ENCODE assay signal across 29 cellular contexts in the genomic region with DNA sequence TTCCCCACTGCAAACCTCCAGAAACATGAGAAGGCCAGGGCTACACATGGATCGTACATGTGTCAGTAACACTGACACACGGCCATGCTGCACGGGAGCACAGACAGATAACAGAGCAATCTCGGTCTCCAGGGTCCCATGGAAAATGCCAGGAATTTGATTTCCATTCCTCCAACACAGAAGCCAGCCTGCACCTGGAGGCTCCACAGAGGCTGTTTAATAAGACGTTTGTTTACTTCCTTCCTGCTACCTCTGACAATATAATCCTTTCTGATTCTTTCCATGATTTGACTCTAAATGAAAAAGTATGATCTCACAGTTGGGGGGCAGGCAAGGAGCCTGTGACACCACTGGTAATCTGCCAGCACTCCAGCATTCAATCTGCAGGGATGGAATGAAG.
DNase-seq lines count a peak whose midpoint lies in the region; ATAC-seq, FAIRE-seq and TF ChIP-seq lines count a peak whose summit lies in the region.
"Had no signal": no experiment of that assay in that cellular context is flagged by ENCODE, and none has a peak within 500 bp of the region (broad histone marks: within the 10 kb centered on the region; RNA-seq: fewer than 3 reads in every experiment).

No MANE protein-coding gene starts in this region.

- no peak for TF ChIP-seq EP300 in H1 (IDR thresholded peaks at IDR 0.05; ENCODE audit: borderline replicate concordance in 1 of 2, low read depth in 2 of 2, low read length in 2 of 2)

- no peak overlapping the region for H2BK20ac ChIP-seq in H1 (ENCODE audit: low read length)

- H2BK5ac ChIP-seq in H1 (ENCODE audit: low read depth, low read length): 0 out of 2 replicates have a peak overlapping the region, but pooled peaks have one; percentile 44

- H3K27me3 Mint-ChIP-seq in nephron progenitor cell (ENCODE audit: low read depth, poor library complexity): no peaks in the 10 kb centered on the region

- H3K18ac ChIP-seq in H1 (ENCODE audit: extremely low read depth, low read length): no peak overlapping the region

- H2BK120ac ChIP-seq in H1 (replicated peaks; ENCODE audit: low read depth, low read length): no peak overlapping the region

- H3K4me1 ChIP-seq in H1 (replicated peaks in 1 of 4; ENCODE audit: control insufficient read depth in 3 of 4, insufficient read depth in 4 of 4, low read length in 3 of 4): peaks cover 0 to 7% (median 5%) of the 10 kb centered on the region in 4 experiments; a peak in 4 of 7 replicates

- no peak overlapping the region for H3K4ac ChIP-seq in H1 (replicated peaks; ENCODE audit: insufficient read length, low read depth, low read length)

- no peaks in the 10 kb centered on the region for H3K23me2 ChIP-seq in H1 (ENCODE audit: low read depth, low read length)

- H3K36me3 Mint-ChIP-seq in nephron progenitor cell (ENCODE audit: low read depth): peaks cover 94% of the 10 kb centered on the region
- H3K36me3 Mint-ChIP-seq: CD8-positive, alpha-beta memory T cell had no signal

- no peak overlapping the region for H3K23ac ChIP-seq in H1 (ENCODE audit: insufficient read length)

- ATAC-seq in HG03442 (IDR thresholded peaks at IDR 0.05; ENCODE audit: unreplicated experiment): no peak
- ATAC-seq: HepG2, K562, PC-3 had no signal

- H4K20me1 ChIP-seq in H1 (replicated peaks in 1 of 2; ENCODE audit: control insufficient read depth in 1 of 2, insufficient read depth in 2 of 2, low read length in 2 of 2): no peaks in the 10 kb centered on the region

- DNase-seq in NCI-H345 (lab: John Stamatoyannopoulos, UW) (peak; percentile 15), NCI-H345 treated with DMSO at 0.1 percent for 48 hours (lab: John Stamatoyannopoulos, UW; ENCODE audit: unreplicated experiment) (no peak), H1 (ENCODE audit: low read depth in 1 of 2, low spot score in 2 of 2) (no peak), nephron progenitor cell (no peak), A172 (ENCODE audit: low spot score) (no peak), NCI-H187 (lab: John Stamatoyannopoulos, UW) (no peak), germinal center (ENCODE audit: low spot score) (no peak)
- DNase-seq: CD8-positive, alpha-beta memory T cell; DMS53; GDM1; H7; HFFc6; NCI-H1092 treated with DMSO at 0.1 percent for 48 hours; NCI-H1436 treated with DMSO at 0.1 percent for 48 hours; NCI-H2029; NCI-H446; NCI-H526 treated with DMSO at 0.1 percent for 48 hours; PC-3; Right ventricle myocardium superior; SW 1271 had no signal

- H2BK12ac ChIP-seq in H1 (ENCODE audit: low read depth, low read length): 0 out of 2 replicates have a peak overlapping the region, but pooled peaks have one; percentile 39

- H3K4me1 Mint-ChIP-seq in nephron progenitor cell: peaks cover 25% of the 10 kb centered on the region
- H3K4me1 Mint-ChIP-seq: CD8-positive, alpha-beta memory T cell had no signal

- H3K14ac ChIP-seq in H1 (ENCODE audit: insufficient read length): no peak overlapping the region

- H3K36me3 ChIP-seq in H1 (ENCODE audit: control insufficient read depth in 2 of 4, insufficient read depth in 4 of 4, low read length in 3 of 4): peaks cover 0 to 3% (median 0%) of the 10 kb centered on the region in 4 experiments; a peak in 2 of 8 replicates

- H3K56ac ChIP-seq in H1 (replicated peaks; ENCODE audit: insufficient read length, low read depth, low read length): no peak overlapping the region

- CTCF ChIA-PET in H1 (lab: Charles Lee; ENCODE audit: partially characterized antibody): interaction anchor here (1.0 to 1.7 kb wide), 3 partner anchors 12 to 183 kb away, joined by 3 read pairs; no protein-coding TSS in a partner anchor

- peak overlapping the region; percentile 53; the same call in 1 of the 2 replicates for H2AK5ac ChIP-seq in H1 (ENCODE audit: low read depth, low read length)

- 85% methylated on average over 5 of the region's 5 CpGs; no CpG with 5 or more reads in 1 of the 2 experiments for WGBS in H1 (ENCODE audit: extremely low coverage in 1 of 2, insufficient coverage in 1 of 2, insufficient read length in 1 of 2, insufficient replicate concordance in 2 of 2, low coverage in 1 of 2, low lambda C conversion rate in 2 of 2, missing lambda C conversion rate in 1 of 2), 2 experiments

- H3K4me3 Mint-ChIP-seq in nephron progenitor cell: no peak overlapping the region
- H3K4me3 Mint-ChIP-seq: CD8-positive, alpha-beta memory T cell; HFFc6 had no signal

- no peak for TF ChIP-seq POLR2A in H1 (IDR thresholded peaks at IDR 0.05; ENCODE audit: control extremely low read depth in 1 of 2, low read depth in 2 of 2, low read length in 2 of 2)

- no peak overlapping the region for H2BK15ac ChIP-seq in H1 (ENCODE audit: low read length)

- H3K79me2 ChIP-seq in H1 (ENCODE audit: control insufficient read depth in 1 of 2, insufficient read depth in 2 of 2, low read length in 2 of 2): no peaks in the 10 kb centered on the region

- H3K9me3 ChIP-seq in H1 (ENCODE audit: insufficient read depth in 2 of 2, low read depth in 1 of 2, low read length in 1 of 2): no peaks in the 10 kb centered on the region

- POLR2A ChIA-PET in H1 (lab: Charles Lee; ENCODE audit: partially characterized antibody): interaction anchor here (1.0 kb wide), 1 partner anchor 20 kb away, joined by 3 read pairs; no protein-coding TSS in a partner anchor

- H3K9me3 Mint-ChIP-seq in nephron progenitor cell: peaks cover 28% of the 10 kb centered on the region

- no peak for FAIRE-seq in H1 (lab: Jason Lieb, UNC)
- FAIRE-seq: D721Med, GM19239, HepG2, K562 had no signal

- 0 out of 4 replicates have a peak overlapping the region, but pooled peaks of 1 of the 2 experiments have one; percentile 16 for H3K4me2 ChIP-seq in H1 (ENCODE audit: insufficient read depth in 1 of 2, low read depth in 2 of 2, low read length in 2 of 2)

- H3K9ac ChIP-seq in H1 (replicated peaks in 1 of 4; ENCODE audit: extremely low read depth in 1 of 4, low read depth in 3 of 4, low read length in 3 of 4): no peak overlapping the region; a peak in 1 of 7 replicates

- no peak for TF ChIP-seq CTCF in H1 (IDR thresholded peaks at IDR 0.05; ENCODE audit: control extremely low read depth in 1 of 3, insufficient read depth in 1 of 3, low read depth in 1 of 3, low read length in 3 of 3)
- no peak for TF ChIP-seq CTCF in nephron progenitor cell (IDR thresholded peaks at IDR 0.05)

- H3K27me3 ChIP-seq in H1 (replicated peaks in 1 of 4; ENCODE audit: control insufficient read depth in 3 of 4, extremely low read depth in 1 of 4, insufficient read depth in 3 of 4, low read length in 3 of 4): no peaks in the 10 kb centered on the region

- peak overlapping the region; percentile 65 for H3K27ac Mint-ChIP-seq in nephron progenitor cell
- H3K27ac Mint-ChIP-seq: CD8-positive, alpha-beta memory T cell; HFFc6 had no signal

- no peak overlapping the region for H4K5ac ChIP-seq in H1 (ENCODE audit: insufficient read length, low read depth, low read length)

- H3K79me1 ChIP-seq in H1 (ENCODE audit: low read depth, low read length): no peaks in the 10 kb centered on the region

- H3K4me3 ChIP-seq in H1 (ENCODE audit: extremely low read depth in 1 of 4, insufficient read depth in 2 of 4, low read depth in 3 of 4, low read length in 4 of 4): no peak overlapping the region
- H3K4me3 ChIP-seq: K562, SK-N-MC had no signal

- H4K8ac ChIP-seq in H1 (ENCODE audit: extremely low read depth, insufficient read depth, low read length): no peak overlapping the region

- H2AFZ ChIP-seq in H1 (ENCODE audit: low read length): no peak overlapping the region

- H4K91ac ChIP-seq in H1 (replicated peaks; ENCODE audit: insufficient read length, low read length): no peak overlapping the region

- H3K27ac ChIP-seq in H1 (ENCODE audit: low read depth, low read length): no peak overlapping the region
- H3K27ac ChIP-seq: 22Rv1, C4-2B, HL-60, SK-N-MC had no signal

- TF ChIP-seq RAD21 in H1 (IDR thresholded peaks at IDR 0.05 in 1 of 2, conservative IDR thresholded peaks at IDR 0.05 in 1 of 2; ENCODE audit: low read depth in 2 of 2, low read length in 2 of 2): no peak

TF ChIP-seq in H1, 55 proteins besides CTCF, POLR2A, EP300 and RAD21:
- TF ChIP-seq TEAD4 (IDR thresholded peaks at IDR 0.05; ENCODE audit: low read depth, low read length) (peak; percentile 56; the same call in 1 of the 2 replicates), POLR2AphosphoS5 (IDR thresholded peaks at IDR 0.05; ENCODE audit: low read depth, low read length) (no peak), JUN (IDR thresholded peaks at IDR 0.05; ENCODE audit: low read depth, low read length) (no peak), CTBP2 (IDR thresholded peaks at IDR 0.05; ENCODE audit: borderline replicate concordance, insufficient read depth, insufficient read length, low read length) (no peak), HDAC2 (IDR thresholded peaks at IDR 0.05; ENCODE audit: borderline replicate concordance in 1 of 2, low read depth in 2 of 2, low read length in 2 of 2) (no peak), TCF12 (IDR thresholded peaks at IDR 0.05; ENCODE audit: low read depth, low read length) (0 out of 2 replicates have a peak, but pooled peaks have one; percentile 40), KDM4A (IDR thresholded peaks at IDR 0.05; ENCODE audit: low read depth, low read length, severe bottlenecking) (no peak), FOSL1 (IDR thresholded peaks at IDR 0.05; ENCODE audit: insufficient read depth, low read depth, low read length) (no peak), NRF1 (IDR thresholded peaks at IDR 0.05; ENCODE audit: low read depth, low read length) (no peak)
- TF ChIP-seq, protein P1, sequence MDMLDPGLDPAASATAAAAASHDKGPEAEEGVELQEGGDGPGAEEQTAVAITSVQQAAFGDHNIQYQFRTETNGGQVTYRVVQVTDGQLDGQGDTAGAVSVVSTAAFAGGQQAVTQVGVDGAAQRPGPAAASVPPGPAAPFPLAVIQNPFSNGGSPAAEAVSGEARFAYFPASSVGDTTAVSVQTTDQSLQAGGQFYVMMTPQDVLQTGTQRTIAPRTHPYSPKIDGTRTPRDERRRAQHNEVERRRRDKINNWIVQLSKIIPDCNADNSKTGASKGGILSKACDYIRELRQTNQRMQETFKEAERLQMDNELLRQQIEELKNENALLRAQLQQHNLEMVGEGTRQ (IDR thresholded peaks at IDR 0.05; ENCODE audit: low read length): no peak
TF ChIP-seq in H1: peak in this region for 2.
